ENCODE assay signal across 8 cellular contexts in the genomic region with DNA sequence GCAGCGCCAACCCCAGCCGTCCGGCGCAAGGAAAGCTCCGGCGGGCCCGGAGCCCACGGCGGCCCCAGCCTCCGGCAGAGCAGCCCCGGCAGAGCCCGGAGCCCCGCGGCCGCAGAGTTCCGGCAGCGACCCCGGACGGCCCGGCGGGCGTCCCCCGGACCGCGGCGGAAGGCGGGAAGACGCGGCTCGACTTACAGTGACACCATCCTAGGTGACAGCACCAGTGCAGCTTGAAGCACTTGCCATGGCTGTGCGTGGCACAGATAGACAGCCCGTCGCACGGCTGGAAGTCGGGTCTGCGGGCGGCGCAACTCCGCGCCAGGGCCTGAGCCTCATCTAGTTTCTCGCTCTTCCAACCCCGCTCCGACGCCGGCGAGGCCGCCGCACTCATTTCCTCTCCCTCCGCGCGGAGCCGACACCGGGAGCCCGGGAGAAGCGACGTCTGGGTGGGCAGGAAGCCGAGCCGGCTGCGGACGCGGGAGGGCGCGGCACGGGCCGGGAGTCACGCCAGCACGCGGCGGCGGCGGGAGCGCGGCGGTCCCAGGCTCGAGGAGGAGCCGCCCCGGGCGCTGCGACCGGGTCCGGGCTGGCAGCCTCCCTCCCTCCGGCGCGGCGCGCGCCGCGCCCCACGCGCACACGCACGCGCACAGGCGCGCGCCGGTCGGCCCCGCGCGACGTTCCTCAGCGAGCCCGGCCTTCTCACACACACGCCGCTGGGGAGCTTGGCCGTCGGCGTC. TPM values are rescaled to one million over a fixed set of nuclear protein-coding genes. Genes with fewer than 3 reads are reported as not detected.
A peak's percentile ranks its signal among the peaks of the same experiment; 100 is the strongest.
DNase-seq lines count a peak whose midpoint lies in the region; ATAC-seq and TF ChIP-seq lines count a peak whose summit lies in the region.

A gene with protein sequence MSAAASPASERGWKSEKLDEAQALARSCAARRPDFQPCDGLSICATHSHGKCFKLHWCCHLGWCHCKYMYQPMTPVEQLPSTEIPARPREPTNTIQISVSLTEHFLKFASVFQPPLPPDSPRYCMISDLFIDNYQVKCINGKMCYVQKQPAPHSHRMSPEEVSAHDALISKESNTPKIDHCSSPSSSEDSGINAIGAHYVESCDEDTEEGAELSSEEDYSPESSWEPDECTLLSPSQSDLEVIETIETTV (minus strand): TSS at position 628 of the 737 bp plus-strand sequence. CDS start 237 bp downstream, at position 391.

- peaks cover 7% of the 10 kb centered on the region for H3K4me1 Mint-ChIP-seq in WTC11

- WGBS in mesendoderm (ENCODE audit: extremely low coverage, insufficient coverage, low lambda C conversion rate) = no CpG with 5 or more reads among the region's 110 CpGs

- POLR2A ChIA-PET in WTC11 (lab: Charles Lee) = interaction anchor here (0.5 kb wide), 1 partner anchor 141 kb away, joined by 4 read pairs; no protein-coding TSS in a partner anchor

- H3K9ac ChIP-seq in mesendoderm (ENCODE audit: low read length) (peak within 1 kb of the TSS; percentile 61), subcutaneous abdominal adipose tissue (ENCODE audit: low read length in 5 of 5) (peak within 1 kb of the TSS in 4 of 5 donors; percentile 4 to 70 (median 66))

- in situ Hi-C loops in ACHN (cut with HindIII; ENCODE audit: low pct_ligation_motif_present, low pct_unique_long_range_greater_than_20kb, low sequenced_read_pairs) (no loop called here), KBM-7 (cut with MboI; ENCODE audit: low pct_unique_long_range_greater_than_20kb, low sequenced_read_pairs) (no loop called here)

- H3K79me1 ChIP-seq in mesendoderm (ENCODE audit: low read length) = no peaks in the 10 kb centered on the region

- H3K23ac ChIP-seq in mesendoderm (ENCODE audit: low read length) = peak within 1 kb of the TSS; percentile 87

- peak within 1 kb of the TSS; percentile 82 for H3K56ac ChIP-seq in mesendoderm (ENCODE audit: low read length)

- H3K27ac ChIP-seq in mesendoderm (ENCODE audit: low read depth, low read length) (no peak within 1 kb of the TSS), subcutaneous abdominal adipose tissue (ENCODE audit: low read depth, low read length) (peak within 1 kb of the TSS; percentile 55)

- no peak within 1 kb of the TSS for H3K18ac ChIP-seq in mesendoderm (ENCODE audit: low read length)

- no peak within 1 kb of the TSS for H2AK5ac ChIP-seq in mesendoderm (ENCODE audit: low read length)

- H3K9me3 ChIP-seq in subcutaneous abdominal adipose tissue (ENCODE audit: control insufficient read depth in 5 of 5, low read length in 5 of 5) = no peaks in the 10 kb centered on the region

- H3K27me3 ChIP-seq in mesendoderm (ENCODE audit: insufficient read depth, low read length, poor library complexity) (peaks cover 3% of the 10 kb centered on the region), subcutaneous abdominal adipose tissue (ENCODE audit: control insufficient read depth in 5 of 5, insufficient read depth in 4 of 5, low read length in 5 of 5) (peaks cover 0 to 10% (median 0%) of the 10 kb centered on the region in 5 donors)

- H3K4ac ChIP-seq in mesendoderm (ENCODE audit: low read depth, low read length) = no peak within 1 kb of the TSS

- no peak within 1 kb of the TSS for H2BK5ac ChIP-seq in mesendoderm (ENCODE audit: low read length)

- DNase-seq in ACHN (peak; percentile 16), GM04504 (ENCODE audit: low read depth) (peak; percentile 26), KBM-7 (peak; percentile 54), WTC11 (ENCODE audit: low spot score) (peak; percentile 55), epithelial cell of esophagus (ENCODE audit: low read depth) (peak; percentile 44), mesendoderm (peak; percentile 63)

- H3K4me3 ChIP-seq in epithelial cell of esophagus (ENCODE audit: low read length) = peak within 1 kb of the TSS; percentile 42
- peak within 1 kb of the TSS; percentile 24 for H3K4me3 ChIP-seq in mesendoderm (ENCODE audit: low read length)
- H3K4me3 ChIP-seq in subcutaneous abdominal adipose tissue (ENCODE audit: low read depth in 1 of 5, low read length in 5 of 5) = peak within 1 kb of the TSS; percentile 58 to 85 (median 75)

- H3K9me3 Mint-ChIP-seq in WTC11 = no peaks in the 10 kb centered on the region

- no peak within 1 kb of the TSS for H2BK15ac ChIP-seq in mesendoderm (replicated peaks; ENCODE audit: low read depth)

- H3K27me3 Mint-ChIP-seq in WTC11 (ENCODE audit: low read depth) = peaks cover 44% of the 10 kb centered on the region

- no peak within 1 kb of the TSS for H4K5ac ChIP-seq in mesendoderm (ENCODE audit: low read length)

- TF ChIP-seq CTCF in WTC11 (IDR thresholded peaks at IDR 0.05) (no peak), epithelial cell of esophagus (IDR thresholded peaks at IDR 0.05; ENCODE audit: insufficient read depth, low read depth, low read length, missing control alignments) (no peak)

- H3K4me3 Mint-ChIP-seq in WTC11 = peak within 1 kb of the TSS; percentile 75

- CTCF ChIA-PET in WTC11 (lab: Charles Lee) = interaction anchor here (0.7 to 1.9 kb wide), 6 partner anchors 24 to 611 kb away, joined by 3 to 6 read pairs (median 3); no protein-coding TSS in a partner anchor

- no peaks in the 10 kb centered on the region for H3K79me2 ChIP-seq in mesendoderm (ENCODE audit: control insufficient read depth, insufficient read depth, low read length)

- peak within 1 kb of the TSS; percentile 95 for H3K4me2 ChIP-seq in mesendoderm (ENCODE audit: low read length)

- H2BK120ac ChIP-seq in mesendoderm (ENCODE audit: low read depth, low read length) = no peak within 1 kb of the TSS

- no peak within 1 kb of the TSS; the same call in 1 of the 2 replicates for H3K27ac Mint-ChIP-seq in WTC11

- no peaks in the 10 kb centered on the region for H3K4me1 ChIP-seq in mesendoderm (ENCODE audit: control insufficient read depth, low read depth, low read length)
- H3K4me1 ChIP-seq in subcutaneous abdominal adipose tissue (ENCODE audit: control insufficient read depth in 5 of 5, insufficient read depth in 5 of 5, low read length in 5 of 5) = peaks cover 0 to 24% (median 15%) of the 10 kb centered on the region in 5 donors

- H3K36me3 ChIP-seq in mesendoderm (ENCODE audit: control insufficient read depth, insufficient read depth, low read length) (no peaks in the 10 kb centered on the region), subcutaneous abdominal adipose tissue (ENCODE audit: control insufficient read depth in 5 of 5, insufficient read depth in 5 of 5, low read length in 5 of 5) (no peaks in the 10 kb centered on the region)

- no peaks in the 10 kb centered on the region for H3K36me3 Mint-ChIP-seq in WTC11

- H4K8ac ChIP-seq in mesendoderm (ENCODE audit: low read depth, low read length) = no peak within 1 kb of the TSS

- ATAC-seq in WTC11 (peak; percentile 43), GM18858 (IDR thresholded peaks at IDR 0.05; ENCODE audit: unreplicated experiment) (no peak)

TF ChIP-seq in WTC11, 78 proteins besides CTCF, POLR2A, EP300 and RAD21 (continues in another document):
- no peak for TF ChIP-seq NR2C2 (CRISPR knock-in tag; IDR thresholded peaks at IDR 0.05)
- TF ChIP-seq ZNF263 (CRISPR knock-in tag; IDR thresholded peaks at IDR 0.05; ENCODE audit: low read depth) = 0 out of 2 replicates have a peak, but pooled peaks have one; percentile 22
- no peak for TF ChIP-seq SP1 (CRISPR knock-in tag; conservative IDR thresholded peaks at IDR 0.05)
- TF ChIP-seq, protein P1, sequence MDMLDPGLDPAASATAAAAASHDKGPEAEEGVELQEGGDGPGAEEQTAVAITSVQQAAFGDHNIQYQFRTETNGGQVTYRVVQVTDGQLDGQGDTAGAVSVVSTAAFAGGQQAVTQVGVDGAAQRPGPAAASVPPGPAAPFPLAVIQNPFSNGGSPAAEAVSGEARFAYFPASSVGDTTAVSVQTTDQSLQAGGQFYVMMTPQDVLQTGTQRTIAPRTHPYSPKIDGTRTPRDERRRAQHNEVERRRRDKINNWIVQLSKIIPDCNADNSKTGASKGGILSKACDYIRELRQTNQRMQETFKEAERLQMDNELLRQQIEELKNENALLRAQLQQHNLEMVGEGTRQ (CRISPR knock-in tag; IDR thresholded peaks at IDR 0.05) = no peak
- TF ChIP-seq JUN (CRISPR knock-in tag; IDR thresholded peaks at IDR 0.05) = peak; percentile 44; the same call in 1 of the 2 replicates
- TF ChIP-seq, protein P2, sequence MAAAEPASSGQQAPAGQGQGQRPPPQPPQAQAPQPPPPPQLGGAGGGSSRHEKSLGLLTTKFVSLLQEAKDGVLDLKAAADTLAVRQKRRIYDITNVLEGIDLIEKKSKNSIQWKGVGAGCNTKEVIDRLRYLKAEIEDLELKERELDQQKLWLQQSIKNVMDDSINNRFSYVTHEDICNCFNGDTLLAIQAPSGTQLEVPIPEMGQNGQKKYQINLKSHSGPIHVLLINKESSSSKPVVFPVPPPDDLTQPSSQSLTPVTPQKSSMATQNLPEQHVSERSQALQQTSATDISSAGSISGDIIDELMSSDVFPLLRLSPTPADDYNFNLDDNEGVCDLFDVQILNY (CRISPR knock-in tag; IDR thresholded peaks at IDR 0.05) = peak; percentile 83; the same call in 1 of the 2 replicates
- TF ChIP-seq ESRRA (CRISPR knock-in tag; IDR thresholded peaks at IDR 0.05; ENCODE audit: borderline replicate concordance) = no peak
- TF ChIP-seq, protein P3, sequence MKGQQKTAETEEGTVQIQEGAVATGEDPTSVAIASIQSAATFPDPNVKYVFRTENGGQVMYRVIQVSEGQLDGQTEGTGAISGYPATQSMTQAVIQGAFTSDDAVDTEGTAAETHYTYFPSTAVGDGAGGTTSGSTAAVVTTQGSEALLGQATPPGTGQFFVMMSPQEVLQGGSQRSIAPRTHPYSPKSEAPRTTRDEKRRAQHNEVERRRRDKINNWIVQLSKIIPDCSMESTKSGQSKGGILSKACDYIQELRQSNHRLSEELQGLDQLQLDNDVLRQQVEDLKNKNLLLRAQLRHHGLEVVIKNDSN (CRISPR knock-in tag; IDR thresholded peaks at IDR 0.05) = no peak

RNA-seq across cellular contexts. Expression of the gene that starts here (rescaled TPM):
- total RNA-seq in WTC11 (2021) = 0.64 to 0.70 TPM (median 0.69 TPM) in 3 replicates
- polyA plus RNA-seq in mesendoderm (2013, experiment 1 of 2) = 1.0 TPM
- 1.0 TPM for polyA plus RNA-seq in mesendoderm (2013, experiment 2 of 2)

Comparison
In these comparisons a context has a peak if more than half of its experiments do, and no peak if none do; other contexts are left out.
1. Peak in DNase-seq and ATAC-seq in WTC11; RNA of the gene not detected or under 1 TPM.
2. H3K4me3 ChIP-seq: peak in every context shown above with its lines; median percentile 75 in subcutaneous abdominal adipose tissue; 42 in epithelial cell of esophagus; 24 in mesendoderm.